Comparison of ENCODE assay signal across 16 cellular contexts in the genomic region with DNA sequence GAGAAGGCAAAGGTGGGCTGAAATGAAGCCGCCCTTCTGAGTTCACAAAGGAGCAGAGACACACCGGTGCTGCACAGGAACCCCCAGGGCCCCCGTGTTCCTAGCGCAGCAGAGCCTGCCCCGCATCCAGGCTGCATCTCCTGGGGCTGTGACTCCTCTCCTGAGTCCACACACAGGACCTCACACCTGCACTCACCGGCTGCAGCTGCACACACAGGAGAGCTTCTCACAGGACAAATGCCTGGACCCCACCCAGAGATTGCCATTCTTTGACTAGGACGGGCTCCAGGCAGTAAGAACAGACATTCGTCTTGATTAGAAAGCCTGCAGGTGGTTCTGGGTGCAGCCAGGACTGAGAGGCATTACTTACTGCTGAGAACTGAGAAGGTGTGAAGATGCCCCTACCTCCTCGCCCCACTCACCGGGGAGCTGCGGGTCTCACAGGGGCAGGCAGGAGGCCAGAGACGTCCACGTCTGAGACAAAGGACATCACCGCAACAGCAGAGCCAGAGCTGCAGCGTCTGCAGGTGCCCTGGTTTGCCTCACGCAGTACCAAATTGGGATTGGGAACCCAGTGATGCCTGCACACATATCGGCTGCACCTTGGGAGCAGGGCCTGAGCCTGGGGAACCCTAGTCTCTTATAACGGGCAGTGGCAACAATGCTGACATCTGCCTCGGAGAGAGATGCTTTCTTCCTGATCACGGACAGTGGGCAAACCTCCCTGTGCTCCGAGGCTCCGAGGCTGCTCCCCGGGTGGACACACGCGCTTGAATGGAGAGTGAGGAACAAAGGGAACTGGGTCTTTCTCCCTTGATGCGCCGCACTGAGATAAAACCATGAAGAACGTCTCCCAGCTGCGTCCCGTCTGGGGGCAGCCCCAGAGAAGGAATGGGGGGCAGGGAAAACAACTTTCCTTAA. TPM values are rescaled to one million over a fixed set of nuclear protein-coding genes. Genes with fewer than 3 reads are reported as not detected.
A peak's percentile ranks its signal among the peaks of the same experiment; 100 is the strongest.
DNase-seq lines count a peak whose midpoint lies in the region; ATAC-seq and TF ChIP-seq lines count a peak whose summit lies in the region.
"Had no signal": no experiment of that assay in that cellular context is flagged by ENCODE, and none has a peak within 500 bp of the region (broad histone marks: within the 10 kb centered on the region; RNA-seq: fewer than 3 reads in every experiment).

No MANE protein-coding gene starts in this region.

- no TSS peak for BruUV-seq in IMR-90 (replicated peaks; lab: Mats Ljungman, UMichigan)

- H3K4me3 ChIP-seq in IMR-90 (ENCODE audit: insufficient read depth, low read depth, low read length) (no peak overlapping the region), endodermal cell (ENCODE audit: low read length) (no peak overlapping the region), ovary (no peak overlapping the region), SJCRH30 (no peak overlapping the region)
- H3K4me3 ChIP-seq: tibial nerve had no signal

- H3K4me3 Mint-ChIP-seq in activated CD8-positive, alpha-beta T cell treated with anti-CD3 and anti-CD28 coated beads for 36 hours, result no peak overlapping the region
- no peak overlapping the region for H3K4me3 Mint-ChIP-seq in activated CD8-positive, alpha-beta T cell treated with anti-CD3 and anti-CD28 coated beads, Interleukin-2, amount 10 ng/mL, durations not matched to agents 7 days and 5 days
- H3K4me3 Mint-ChIP-seq in endodermal cell, result no peak overlapping the region

- H4K8ac ChIP-seq in IMR-90 (ENCODE audit: low read depth in 2 of 2, low read length in 2 of 2), result no peak overlapping the region

- no peak overlapping the region for H4K91ac ChIP-seq in IMR-90 (ENCODE audit: insufficient read depth, low read depth, low read length)

- H3K36me3 ChIP-seq in IMR-90 (ENCODE audit: control insufficient read depth, insufficient read depth, low read length), result peaks cover 3% of the 10 kb centered on the region; the same call in 1 of the 2 replicates
- no peaks in the 10 kb centered on the region for H3K36me3 ChIP-seq in endodermal cell (ENCODE audit: control insufficient read depth, insufficient read depth, low read length)
- no peaks in the 10 kb centered on the region for H3K36me3 ChIP-seq in ovary
- no peaks in the 10 kb centered on the region for H3K36me3 ChIP-seq in SJCRH30
- H3K36me3 ChIP-seq: tibial nerve had no signal

- DNase-seq in activated CD8-positive, alpha-beta T cell treated with anti-CD3 and anti-CD28 coated beads for 36 hours, result no peak
- DNase-seq in activated CD8-positive, alpha-beta T cell treated with anti-CD3 and anti-CD28 coated beads, Interleukin-2, amount 10 ng/mL, durations not matched to agents 7 days and 5 days, result no peak
- DNase-seq in IMR-90, result no peak
- DNase-seq in endodermal cell, result peak; percentile 47
- DNase-seq in ovary, result peak in 3 of 5 donors; percentile 8 to 14 (median 13)
- no peak for DNase-seq in stimulated activated CD4-positive, alpha-beta T cell treated with anti-CD3 and anti-CD28 coated beads, Interleukin-2, amount 100 ng/mL, for 24 hours
- DNase-seq in SJCRH30, result no peak
- DNase-seq: activated CD4-positive, alpha-beta T cell treated with anti-CD3 and anti-CD28 coated beads, Interleukin-2, amount 50 U/mL, for 4 hours; amniotic stem cell; hippocampal formation; MV-4-11; NCI-H524 treated with DMSO at 0.1 percent for 48 hours; occipital lobe had no signal

- H3K18ac ChIP-seq in IMR-90 (ENCODE audit: low read depth, low read length), result no peak overlapping the region

- CTCF ChIA-PET in activated CD8-positive, alpha-beta T cell treated with anti-CD3 and anti-CD28 coated beads for 36 hours (lab: Charles Lee), result interaction anchor here (0.8 kb wide), 1 partner anchor 10 kb away, joined by 4 read pairs; no protein-coding TSS in a partner anchor
- CTCF ChIA-PET in activated CD8-positive, alpha-beta T cell treated with anti-CD3 and anti-CD28 coated beads, Interleukin-2, amount 10 ng/mL, durations not matched to agents 7 days and 5 days (lab: Charles Lee), result no interaction called here
- CTCF ChIA-PET in IMR-90 (lab: Yijun Ruan, JAX), result no interaction called here

- peaks cover 9% of the 10 kb centered on the region for H3K9me1 ChIP-seq in IMR-90 (ENCODE audit: insufficient read depth, low read length)

- POLR2A ChIA-PET in activated CD8-positive, alpha-beta T cell treated with anti-CD3 and anti-CD28 coated beads for 36 hours (lab: Charles Lee), result interaction anchor here (0.6 to 1.5 kb wide), 4 partner anchors 9 to 36 kb away, joined by 3 to 4 read pairs (median 4); no protein-coding TSS in a partner anchor
- POLR2A ChIA-PET in activated CD8-positive, alpha-beta T cell treated with anti-CD3 and anti-CD28 coated beads, Interleukin-2, amount 10 ng/mL, durations not matched to agents 7 days and 5 days (lab: Charles Lee), result no interaction called here
- POLR2A ChIA-PET in IMR-90 (lab: Charles Lee; ENCODE audit: unreplicated experiment), result no interaction called here

- no peak overlapping the region for H3K27ac ChIP-seq in IMR-90 (ENCODE audit: insufficient read depth, low read length)
- peak overlapping the region; percentile 79 for H3K27ac ChIP-seq in endodermal cell (ENCODE audit: low read depth, low read length)
- no peak overlapping the region for H3K27ac ChIP-seq in ovary
- H3K27ac ChIP-seq in SJCRH30, result no peak overlapping the region
- H3K27ac ChIP-seq: tibial nerve had no signal

- H2AFZ ChIP-seq in IMR-90 (replicated peaks; ENCODE audit: low read length, poor library complexity), result no peak overlapping the region

- H2BK120ac ChIP-seq in IMR-90 (ENCODE audit: low read depth, low read length), result no peak overlapping the region

- TF ChIP-seq POLR2A in IMR-90 (IDR thresholded peaks at IDR 0.05; ENCODE audit: low read depth, low read length) (no peak), ovary (IDR thresholded peaks at IDR 0.05) (no peak), GM18505 (IDR thresholded peaks at IDR 0.05; ENCODE audit: borderline replicate concordance, extremely low read depth, insufficient read depth, insufficient read length) (no peak)

- H3K27me3 Mint-ChIP-seq in activated CD8-positive, alpha-beta T cell treated with anti-CD3 and anti-CD28 coated beads for 36 hours, result no peaks in the 10 kb centered on the region
- H3K27me3 Mint-ChIP-seq in activated CD8-positive, alpha-beta T cell treated with anti-CD3 and anti-CD28 coated beads, Interleukin-2, amount 10 ng/mL, durations not matched to agents 7 days and 5 days (ENCODE audit: low read depth), result no peaks in the 10 kb centered on the region
- H3K27me3 Mint-ChIP-seq in endodermal cell (ENCODE audit: insufficient read depth), result no peaks in the 10 kb centered on the region

- H3K56ac ChIP-seq in IMR-90 (ENCODE audit: extremely low read depth, insufficient read depth, low read length), result no peak overlapping the region

- peaks cover 45% of the 10 kb centered on the region for H3K4me1 Mint-ChIP-seq in activated CD8-positive, alpha-beta T cell treated with anti-CD3 and anti-CD28 coated beads for 36 hours (ENCODE audit: low read depth)
- H3K4me1 Mint-ChIP-seq in activated CD8-positive, alpha-beta T cell treated with anti-CD3 and anti-CD28 coated beads, Interleukin-2, amount 10 ng/mL, durations not matched to agents 7 days and 5 days (ENCODE audit: low read depth), result peaks cover 3% of the 10 kb centered on the region
- peaks cover 4% of the 10 kb centered on the region for H3K4me1 Mint-ChIP-seq in endodermal cell

- no peaks in the 10 kb centered on the region for H3K27me3 ChIP-seq in IMR-90 (ENCODE audit: control insufficient read depth, insufficient read depth, low read length)
- H3K27me3 ChIP-seq in endodermal cell (ENCODE audit: control insufficient read depth, insufficient read depth, low read length, poor library complexity, severe bottlenecking), result no peaks in the 10 kb centered on the region
- H3K27me3 ChIP-seq in ovary, result no peaks in the 10 kb centered on the region
- no peaks in the 10 kb centered on the region for H3K27me3 ChIP-seq in SJCRH30
- H3K27me3 ChIP-seq: tibial nerve had no signal

- H3K79me1 ChIP-seq in IMR-90 (ENCODE audit: low read depth in 1 of 2, low read length in 2 of 2), result peaks cover 7 to 57% of the 10 kb centered on the region in 2 experiments

- dilution Hi-C loops in IMR-90 (cut with HindIII; ENCODE audit: low sequenced_read_pairs, unreplicated experiment), result no loop called here

- no peak overlapping the region for H3K4me2 ChIP-seq in IMR-90 (ENCODE audit: low read depth, low read length)

- in situ Hi-C loops in IMR-90 (cut with MboI; ENCODE audit: low sequenced_read_pairs), result no loop called here

- no peak overlapping the region for H3K23ac ChIP-seq in IMR-90 (ENCODE audit: low read depth, low read length)

- H2BK15ac ChIP-seq in IMR-90 (ENCODE audit: low read depth, low read length), result no peak overlapping the region

- H2BK20ac ChIP-seq in IMR-90 (ENCODE audit: low read depth, low read length), result no peak overlapping the region

- no peaks in the 10 kb centered on the region for H3K9me3 Mint-ChIP-seq in activated CD8-positive, alpha-beta T cell treated with anti-CD3 and anti-CD28 coated beads for 36 hours
- H3K9me3 Mint-ChIP-seq in activated CD8-positive, alpha-beta T cell treated with anti-CD3 and anti-CD28 coated beads, Interleukin-2, amount 10 ng/mL, durations not matched to agents 7 days and 5 days (ENCODE audit: insufficient read depth), result no peaks in the 10 kb centered on the region
- H3K9me3 Mint-ChIP-seq in endodermal cell, result peaks cover 6% of the 10 kb centered on the region

- H2BK5ac ChIP-seq in IMR-90 (ENCODE audit: low read depth, low read length, poor library complexity, severe bottlenecking), result no peak overlapping the region

- peaks cover 63% of the 10 kb centered on the region for H4K20me1 ChIP-seq in IMR-90 (ENCODE audit: insufficient read depth, low read length)

- no peak overlapping the region for H2AK5ac ChIP-seq in IMR-90 (ENCODE audit: low read depth, low read length)

- TF ChIP-seq CTCF in activated CD8-positive, alpha-beta T cell treated with anti-CD3 and anti-CD28 coated beads for 36 hours (IDR thresholded peaks at IDR 0.05), result no peak
- TF ChIP-seq CTCF in IMR-90 (conservative IDR thresholded peaks at IDR 0.05; ENCODE audit: low read depth, low read length), result no peak
- no peak for TF ChIP-seq CTCF in endodermal cell (conservative IDR thresholded peaks at IDR 0.05)
- TF ChIP-seq CTCF in ovary (IDR thresholded peaks at IDR 0.05), result no peak

- intact Hi-C loops in activated CD8-positive, alpha-beta T cell treated with anti-CD3 and anti-CD28 coated beads for 36 hours (cut with micrococcal nuclease), result no loop called here
- intact Hi-C loops in IMR-90 (cut with micrococcal nuclease) (no loop called here), ovary (cut with DNase I) (no loop called here)

- H3K9ac ChIP-seq in IMR-90 (ENCODE audit: low read depth, low read length) (no peak overlapping the region), endodermal cell (ENCODE audit: extremely low read depth, low read length, poor library complexity, severe bottlenecking) (no peak overlapping the region)

- no peak overlapping the region for H3K4ac ChIP-seq in IMR-90 (ENCODE audit: low read depth, low read length)

- peak overlapping the region; percentile 19 for H2AK9ac ChIP-seq in IMR-90 (replicated peaks; ENCODE audit: low read depth, low read length, poor library complexity)

- H3K4me1 ChIP-seq in IMR-90 (ENCODE audit: control insufficient read depth, insufficient read depth, low read length), result peaks cover 12% of the 10 kb centered on the region
- no peaks in the 10 kb centered on the region for H3K4me1 ChIP-seq in endodermal cell (ENCODE audit: control insufficient read depth, insufficient read depth, low read length)
- H3K4me1 ChIP-seq in ovary (ENCODE audit: insufficient read depth), result peaks cover 6% of the 10 kb centered on the region
- no peaks in the 10 kb centered on the region for H3K4me1 ChIP-seq in SJCRH30

- H3K36me3 Mint-ChIP-seq in activated CD8-positive, alpha-beta T cell treated with anti-CD3 and anti-CD28 coated beads for 36 hours (ENCODE audit: low read depth), result peaks cover 7% of the 10 kb centered on the region
- H3K36me3 Mint-ChIP-seq in activated CD8-positive, alpha-beta T cell treated with anti-CD3 and anti-CD28 coated beads, Interleukin-2, amount 10 ng/mL, durations not matched to agents 7 days and 5 days (ENCODE audit: low read depth), result peaks cover 7% of the 10 kb centered on the region
- peaks cover 9% of the 10 kb centered on the region for H3K36me3 Mint-ChIP-seq in endodermal cell (ENCODE audit: low read depth)

- H4K5ac ChIP-seq in IMR-90 (ENCODE audit: low read depth, low read length), result no peak overlapping the region

- peak overlapping the region; percentile 68 for H3K27ac Mint-ChIP-seq in activated CD8-positive, alpha-beta T cell treated with anti-CD3 and anti-CD28 coated beads for 36 hours
- no peak overlapping the region for H3K27ac Mint-ChIP-seq in activated CD8-positive, alpha-beta T cell treated with anti-CD3 and anti-CD28 coated beads, Interleukin-2, amount 10 ng/mL, durations not matched to agents 7 days and 5 days
- no peak overlapping the region for H3K27ac Mint-ChIP-seq in endodermal cell

- H3K14ac ChIP-seq in IMR-90 (replicated peaks; ENCODE audit: low read depth, low read length), result no peak overlapping the region

- TF ChIP-seq RAD21 in IMR-90 (IDR thresholded peaks at IDR 0.05; ENCODE audit: low read length), result no peak

- TF ChIP-seq EP300 in ovary (IDR thresholded peaks at IDR 0.05), result no peak

- 86% methylated on average over 17 of the region's 30 CpGs; no CpG with 5 or more reads in 1 of the 2 experiments for WGBS in IMR-90 (ENCODE audit: extremely low coverage in 2 of 2, insufficient read length in 1 of 2), 2 experiments
- 90 to 91% methylated on average over 27 to 30 of the region's 30 CpGs for WGBS in endodermal cell (ENCODE audit: insufficient coverage in 1 of 2, insufficient read length in 1 of 2), 2 experiments
- 89 to 93% (median 92%) methylated on average over 30 of the region's 30 CpGs for WGBS in ovary, 3 donors

- H3K9me3 ChIP-seq in IMR-90 (ENCODE audit: control insufficient read depth, insufficient read depth, low read length), result no peaks in the 10 kb centered on the region
- no peaks in the 10 kb centered on the region for H3K9me3 ChIP-seq in endodermal cell (ENCODE audit: control insufficient read depth, low read length)
- no peaks in the 10 kb centered on the region for H3K9me3 ChIP-seq in ovary
- H3K9me3 ChIP-seq in SJCRH30 (replicated peaks), result no peaks in the 10 kb centered on the region
- H3K9me3 ChIP-seq: tibial nerve had no signal

- ATAC-seq in activated CD8-positive, alpha-beta T cell treated with anti-CD3 and anti-CD28 coated beads for 36 hours, result no peak
- ATAC-seq in activated CD8-positive, alpha-beta T cell treated with anti-CD3 and anti-CD28 coated beads, Interleukin-2, amount 10 ng/mL, durations not matched to agents 7 days and 5 days, result no peak
- ATAC-seq in IMR-90 (ENCODE audit: low read depth), result no peak
- no peak for ATAC-seq in GM18505 (IDR thresholded peaks at IDR 0.05; ENCODE audit: unreplicated experiment)
- ATAC-seq: esophagus mucosa had no signal

RNA-seq across cellular contexts. Expression of a gene that starts 50.4 kb away (rescaled TPM):
- 10 to 100 TPM; 28.9 to 32.3 TPM for total RNA-seq in activated CD8-positive, alpha-beta T cell treated with anti-CD3 and anti-CD28 coated beads for 36 hours
- 10 to 100 TPM; 36.9 to 39.3 TPM for total RNA-seq in activated CD8-positive, alpha-beta T cell treated with anti-CD3 and anti-CD28 coated beads, Interleukin-2, amount 10 ng/mL, durations not matched to agents 7 days and 5 days
- total RNA-seq in IMR-90 (2012; rRNA removed) (21.0 and 22.8 TPM in 2 replicates), endodermal cell (10 to 100 TPM in 1 of 2 donors, 1 to 10 TPM in 1; 6.3 to 12.0 TPM), ovary (10 to 100 TPM in 3 of 7 donors, 1 to 10 TPM in 4; 5.4 to 16.9 (median 9.4) TPM)
- polyA plus RNA-seq in IMR-90 (2012; rRNA removed) (31.0 and 31.4 TPM in 2 replicates), ovary (1 to 10 TPM; 6.8 to 9.8 TPM)
- 22.9 and 29.5 TPM in 2 replicates for polyA plus RNA-seq in IMR-90 (2012; cell fraction: cytosol; rRNA removed)
- 48.4 and 48.8 TPM in 2 replicates for polyA plus RNA-seq in IMR-90 (2012; cell fraction: nucleus; rRNA removed; ENCODE audit: low replicate concordance)
- 27.0 TPM for polyA plus RNA-seq in endodermal cell (2013, experiment 1 of 2)
- 25.2 TPM for polyA plus RNA-seq in endodermal cell (2013, experiment 2 of 2)
- total RNA-seq in SJCRH30 (2014; rRNA removed; shearing (Covaris generic)), result 18.6 and 20.5 TPM in 2 replicates

Comparison
In these comparisons a context has a peak if more than half of its experiments do, and no peak if none do; other contexts are left out.
1. DNase-seq: peak in endodermal cell (single experiment) and ovary (3 of 5); none in activated CD8-positive, alpha-beta T cell treated with anti-CD3 and anti-CD28 coated beads for 36 hours (single experiment), activated CD8-positive, alpha-beta T cell treated with anti-CD3 and anti-CD28 coated beads, Interleukin-2, amount 10 ng/mL, durations not matched to agents 7 days and 5 days (single experiment), IMR-90 (single experiment), stimulated activated CD4-positive, alpha-beta T cell treated with anti-CD3 and anti-CD28 coated beads, Interleukin-2, amount 100 ng/mL, for 24 hours (0 of 2) and SJCRH30 (0 of 2).